Comparison of ENCODE assay signal across 8 cellular contexts in the genomic region with DNA sequence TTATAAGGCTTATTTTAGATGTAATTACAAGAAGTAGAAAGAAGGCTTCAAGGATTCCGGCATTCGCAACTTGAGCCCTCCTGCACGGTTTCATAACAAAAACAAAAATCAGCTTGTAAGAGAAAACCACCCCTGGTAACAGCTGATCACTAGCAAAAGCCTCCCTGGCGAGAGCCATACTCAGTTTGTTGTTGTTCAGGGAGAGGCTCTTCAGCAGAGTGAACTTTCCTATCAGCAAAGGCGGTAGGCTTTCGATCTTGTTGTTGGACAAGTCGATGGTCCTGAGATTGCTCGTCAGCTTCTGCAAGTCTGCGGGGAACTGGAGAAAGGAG. TPM values are rescaled to one million over a fixed set of nuclear protein-coding genes. Genes with fewer than 3 reads are reported as not detected.
DNase-seq lines count a peak whose midpoint lies in the region; ATAC-seq and TF ChIP-seq lines count a peak whose summit lies in the region.

No MANE protein-coding gene starts in this region.

- H3K4me3 ChIP-seq in BJ (ENCODE audit: low read depth, low read length) (peak overlapping the region; percentile 81), H7 (ENCODE audit: insufficient read depth, low read depth, low read length) (peak overlapping the region; percentile 88), WI38 (ENCODE audit: low read depth, low read length) (peak overlapping the region; percentile 98), gastroesophageal sphincter (peak overlapping the region; percentile 57 to 76), trophoblast cell (ENCODE audit: low read depth, low read length) (peak overlapping the region; percentile 89)

- peak overlapping the region; percentile 29 for H3K4ac ChIP-seq in trophoblast cell (ENCODE audit: low read depth, low read length)

- peak overlapping the region; percentile 78 for H4K12ac ChIP-seq in trophoblast cell (ENCODE audit: low read depth, low read length)

- peak overlapping the region; percentile 29 for H3K9ac ChIP-seq in trophoblast cell (ENCODE audit: low read length)

- DNase-seq in BJ (ENCODE audit: low read depth) (peak; percentile 7), H7 (peak; percentile 39), trophoblast cell (no peak), GM10266 (ENCODE audit: extremely low spot score) (no peak), NCI-H128 (lab: John Stamatoyannopoulos, UW; ENCODE audit: unreplicated experiment) (no peak)

- 3% methylated on average over 3 to 5 of the region's 9 CpGs for WGBS in gastroesophageal sphincter (ENCODE audit: low coverage in 1 of 2), 2 donors
- no CpG with 5 or more reads among the region's 9 CpGs for WGBS in trophoblast cell (ENCODE audit: extremely low coverage, insufficient coverage, insufficient read length)

- TF ChIP-seq CTCF in BJ (IDR thresholded peaks at IDR 0.05; ENCODE audit: insufficient read depth, low read depth, low read length) (no peak), WI38 (IDR thresholded peaks at IDR 0.05; ENCODE audit: low read depth, low read length) (no peak), gastroesophageal sphincter (IDR thresholded peaks at IDR 0.05) (no peak), GM10266 (IDR thresholded peaks at IDR 0.05; ENCODE audit: control insufficient read depth, insufficient read depth, low read depth, missing control alignments) (no peak)

- peak overlapping the region; percentile 88 for H4K8ac ChIP-seq in trophoblast cell (ENCODE audit: low read depth, low read length)

- no peak for TF ChIP-seq EP300 in gastroesophageal sphincter (IDR thresholded peaks at IDR 0.05)

- peak overlapping the region; percentile 82 for H3K4me2 ChIP-seq in trophoblast cell (ENCODE audit: low read length)

- peaks cover 9% of the 10 kb centered on the region for H3K79me1 ChIP-seq in trophoblast cell (ENCODE audit: low read length)

- peak overlapping the region; percentile 47 for H2BK5ac ChIP-seq in trophoblast cell (ENCODE audit: low read depth, low read length, poor library complexity)

- H2BK12ac ChIP-seq in trophoblast cell (ENCODE audit: low read length): no peak overlapping the region

- CTCF ChIA-PET in BJ (lab: Yijun Ruan, JAX): interaction anchor here (0.8 to 1.6 kb wide), 3 partner anchors 98 to 104 kb away, joined by 3 to 5 read pairs (median 4); no protein-coding TSS in a partner anchor

- H3K18ac ChIP-seq in trophoblast cell (ENCODE audit: low read length): peak overlapping the region; percentile 41

- H3K27me3 ChIP-seq in BJ (ENCODE audit: control insufficient read depth, insufficient read depth, low read length) (no peaks in the 10 kb centered on the region), H7 (ENCODE audit: control insufficient read depth, insufficient read depth, low read length) (no peaks in the 10 kb centered on the region), gastroesophageal sphincter (no peaks in the 10 kb centered on the region), trophoblast cell (ENCODE audit: insufficient read depth, low read length) (no peaks in the 10 kb centered on the region)

- H2AK5ac ChIP-seq in trophoblast cell (ENCODE audit: low read length): no peak overlapping the region

- POLR2A ChIA-PET in BJ (lab: Charles Lee): no interaction called here

- peak overlapping the region; percentile 78 for H3K14ac ChIP-seq in trophoblast cell (ENCODE audit: low read length)

- H2AFZ ChIP-seq in trophoblast cell (ENCODE audit: insufficient read depth, low read length, poor library complexity): peak overlapping the region; percentile 72

- H3K23ac ChIP-seq in trophoblast cell (ENCODE audit: low read length): no peak overlapping the region

- peaks cover 6% of the 10 kb centered on the region for H3K36me3 ChIP-seq in BJ (ENCODE audit: control insufficient read depth, insufficient read depth, low read length)
- H3K36me3 ChIP-seq in H7 (replicated peaks; ENCODE audit: control insufficient read depth, insufficient read depth, low read length): peaks cover 3% of the 10 kb centered on the region
- H3K36me3 ChIP-seq in gastroesophageal sphincter: peaks cover 0 to 32% of the 10 kb centered on the region in 2 donors
- peaks cover 5% of the 10 kb centered on the region in 2 experiments for H3K36me3 ChIP-seq in trophoblast cell (ENCODE audit: control insufficient read depth in 1 of 2, insufficient read depth in 2 of 2, low read length in 2 of 2)

- TF ChIP-seq POLR2A in gastroesophageal sphincter (IDR thresholded peaks at IDR 0.05): no peak

- peak overlapping the region; percentile 65 for H4K91ac ChIP-seq in trophoblast cell (ENCODE audit: low read depth, low read length)

- peak; percentile 5 for ATAC-seq in gastroesophageal sphincter
- ATAC-seq in GM18870 (IDR thresholded peaks at IDR 0.05; ENCODE audit: unreplicated experiment): no peak

- peaks cover 8% of the 10 kb centered on the region for H3K79me2 ChIP-seq in trophoblast cell (ENCODE audit: control insufficient read depth, insufficient read depth, low read length, poor library complexity)

- no peaks in the 10 kb centered on the region for H3K9me3 ChIP-seq in gastroesophageal sphincter
- H3K9me3 ChIP-seq in trophoblast cell (ENCODE audit: insufficient read depth, low read depth, low read length): no peaks in the 10 kb centered on the region

- H3K4me1 ChIP-seq in gastroesophageal sphincter (peaks cover 2 to 45% (median 8%) of the 10 kb centered on the region in 3 donors), trophoblast cell (ENCODE audit: control insufficient read depth in 1 of 2, insufficient read depth in 2 of 2, low read length in 2 of 2) (peaks cover 0 to 3% of the 10 kb centered on the region in 2 experiments)

- H2BK120ac ChIP-seq in trophoblast cell (ENCODE audit: insufficient read depth, low read length, poor library complexity): peak overlapping the region; percentile 83

- H3K27ac ChIP-seq in gastroesophageal sphincter (peak overlapping the region; percentile 83 to 93 (median 90)), trophoblast cell (ENCODE audit: low read depth, low read length) (peak overlapping the region; percentile 29)

RNA-seq across cellular contexts. Expression of a gene that starts 0.7 kb away (rescaled TPM):
- polyA plus RNA-seq in BJ (2011; rRNA removed): 11.5 and 19.3 TPM in 2 replicates
- polyA minus RNA-seq in BJ (2011; rRNA and poly(A)+ RNA removed): 4.2 and 4.4 TPM in 2 replicates
- 8.6 and 10.3 TPM in 2 replicates for total RNA-seq in H7 (2014; rRNA removed; shearing (Covaris generic))
- 10 to 100 TPM; 14.9 to 19.4 (median 15.4) TPM for total RNA-seq in gastroesophageal sphincter
- polyA plus RNA-seq in trophoblast cell (2013): 11.8 and 12.3 TPM in 2 replicates

RNA-seq across cellular contexts. Expression of a gene that starts 0.7 kb away (rescaled TPM):
- polyA plus RNA-seq in BJ (2011; rRNA removed): 14.1 and 21.1 TPM in 2 replicates
- polyA minus RNA-seq in BJ (2011; rRNA and poly(A)+ RNA removed): 4.7 and 5.5 TPM in 2 replicates
- 20.5 and 28.0 TPM in 2 replicates for total RNA-seq in H7 (2014; rRNA removed; shearing (Covaris generic))
- 10 to 100 TPM; 15.3 to 42.2 (median 32.3) TPM for total RNA-seq in gastroesophageal sphincter
- 15.7 and 16.8 TPM in 2 replicates for polyA plus RNA-seq in trophoblast cell (2013)

RNA-seq across cellular contexts. Expression of a gene that starts 27.5 kb away (rescaled TPM):
- 2.1 and 2.3 TPM in 2 replicates for polyA plus RNA-seq in BJ (2011; rRNA removed)
- 4.4 and 5.5 TPM in 2 replicates for polyA minus RNA-seq in BJ (2011; rRNA and poly(A)+ RNA removed)
- total RNA-seq in H7 (2014; rRNA removed; shearing (Covaris generic)): 1.4 and 2.8 TPM in 2 replicates
- 10 to 100 TPM; 15.5 to 78.4 (median 29.1) TPM for total RNA-seq in gastroesophageal sphincter
- polyA plus RNA-seq in trophoblast cell (2013): 0.25 TPM in 2 replicates

RNA-seq across cellular contexts. Expression of a gene that starts 52.5 kb away (rescaled TPM):
- 28.5 and 40.7 TPM in 2 replicates for polyA plus RNA-seq in BJ (2011; rRNA removed)
- 11.5 and 13.8 TPM in 2 replicates for polyA minus RNA-seq in BJ (2011; rRNA and poly(A)+ RNA removed)
- 56.6 and 62.0 TPM in 2 replicates for total RNA-seq in H7 (2014; rRNA removed; shearing (Covaris generic))
- total RNA-seq in gastroesophageal sphincter: 10 to 100 TPM; 50.0 to 71.8 (median 57.2) TPM
- polyA plus RNA-seq in trophoblast cell (2013): 60.5 and 62.5 TPM in 2 replicates

RNA-seq across cellular contexts. Expression of a gene that starts 57.0 kb away (rescaled TPM):
- polyA plus RNA-seq in BJ (2011; rRNA removed): 15.4 and 24.1 TPM in 2 replicates
- polyA minus RNA-seq in BJ (2011; rRNA and poly(A)+ RNA removed): 32.5 and 32.9 TPM in 2 replicates
- 21.8 and 29.2 TPM in 2 replicates for total RNA-seq in H7 (2014; rRNA removed; shearing (Covaris generic))
- 100 to 1,000 TPM; 118 to 592 (median 369) TPM for total RNA-seq in gastroesophageal sphincter
- polyA plus RNA-seq in trophoblast cell (2013): 20.0 and 20.5 TPM in 2 replicates

Comparison
In these comparisons a context has a peak if more than half of its experiments do, and no peak if none do; other contexts are left out.
1. DNase-seq: peak in BJ (single experiment) and H7 (single experiment); none in trophoblast cell (0 of 2), GM10266 (single experiment) and NCI-H128 (single experiment).
2. Peak in every context shown above with its lines, with median percentiles within 50 percentile points of each other: H3K4me3 ChIP-seq.